Comparison of ENCODE assay signal across 28 cellular contexts in the genomic region with DNA sequence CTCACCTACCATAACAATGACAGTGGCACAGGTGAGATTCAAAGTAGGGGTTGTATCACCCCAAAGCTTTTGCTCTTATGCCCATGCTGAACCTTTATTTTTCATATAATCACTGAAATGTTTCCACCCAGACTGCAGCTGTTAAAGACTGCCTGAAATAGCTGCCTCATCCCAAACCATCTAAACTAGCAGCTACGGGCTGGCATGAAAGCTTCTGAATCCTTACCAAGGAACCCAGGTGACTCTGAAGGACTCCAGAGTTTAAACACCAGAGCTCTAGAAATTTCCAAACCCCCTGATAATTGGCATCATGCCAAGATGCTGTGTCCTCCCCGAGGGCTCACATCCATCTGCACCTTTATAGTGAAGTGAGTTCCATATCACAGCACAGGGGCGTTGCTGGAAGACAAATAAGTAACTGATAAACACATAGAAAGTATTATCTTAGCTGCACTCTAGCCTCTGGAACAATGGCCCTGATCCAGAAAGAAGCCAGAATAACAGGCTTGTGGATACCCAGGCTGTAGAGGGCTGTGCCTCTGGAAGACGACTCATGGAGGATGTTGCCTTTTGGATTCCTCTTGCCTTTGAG.
A peak's percentile ranks its signal among the peaks of the same experiment; 100 is the strongest.
DNase-seq lines count a peak whose midpoint lies in the region; ATAC-seq, FAIRE-seq and TF ChIP-seq lines count a peak whose summit lies in the region.
"Had no signal": no experiment of that assay in that cellular context is flagged by ENCODE, and none has a peak within 500 bp of the region (broad histone marks: within the 10 kb centered on the region; RNA-seq: fewer than 3 reads in every experiment).

No MANE protein-coding gene starts in this region.

- FAIRE-seq in K562 (lab: Jason Lieb, UNC) = no peak
- FAIRE-seq: A549, D721Med, GM12878 had no signal

- H3K4me1 ChIP-seq in heart left ventricle = peaks cover 0 to 7% (median 0%) of the 10 kb centered on the region in 12 donors
- no peaks in the 10 kb centered on the region for H3K4me1 ChIP-seq in K562 (replicated peaks in 1 of 2; ENCODE audit: control insufficient read depth in 2 of 2, insufficient read depth in 2 of 2, low read length in 2 of 2)
- no peaks in the 10 kb centered on the region for H3K4me1 ChIP-seq in mucosa of descending colon (ENCODE audit: low read depth)
- H3K4me1 ChIP-seq: A549 had no signal

- H3K9me3 Mint-ChIP-seq in activated T-cell treated with anti-CD3 and anti-CD28 coated beads, Interleukin-2, amount 50 U/mL, for 72 hours = no peaks in the 10 kb centered on the region
- H3K9me3 Mint-ChIP-seq: CD4-positive, alpha-beta T cell; IgD-negative memory B cell had no signal

- peak in 1 of 5 donors; percentile 7 for DNase-seq in heart left ventricle
- no peak for DNase-seq in Right ventricle myocardium inferior (ENCODE audit: missing footprints)
- peak; percentile 4 for DNase-seq in NCI-H2227 (lab: John Stamatoyannopoulos, UW; ENCODE audit: unreplicated experiment)
- DNase-seq in K562 (ENCODE audit: extremely low read depth in 1 of 4, low spot score in 3 of 4) = no peak
- DNase-seq in myocyte (ENCODE audit: low read depth) = peak; percentile 13
- DNase-seq in mucosa of descending colon = no peak
- no peak for DNase-seq in activated T-cell treated with anti-CD3 and anti-CD28 coated beads, Interleukin-2, amount 50 U/mL, for 72 hours
- DNase-seq: AML-193; CD4-positive, alpha-beta T cell; DMS53; GDM1; NCI-H1048; NCI-H1694; NCI-H2029 treated with DMSO at 0.1 percent for 48 hours; NCI-H2171; NCI-H446 treated with DMSO at 0.1 percent for 48 hours; NCI-H526; SIG-M5; SW 1271 had no signal

- POLR2A ChIA-PET in K562 (lab: Yijun Ruan, JAX) = no interaction called here

- H3K4me3 Mint-ChIP-seq in activated T-cell treated with anti-CD3 and anti-CD28 coated beads, Interleukin-2, amount 50 U/mL, for 72 hours = no peak overlapping the region
- H3K4me3 Mint-ChIP-seq: CD4-positive, alpha-beta T cell; IgD-negative memory B cell had no signal

- TF ChIP-seq CTCF in heart left ventricle (IDR thresholded peaks at IDR 0.05) (no peak), K562 (IDR thresholded peaks at IDR 0.05 in 2 of 3, conservative IDR thresholded peaks at IDR 0.05 in 1 of 3; ENCODE audit: insufficient read depth in 2 of 3, low read depth in 1 of 3, low read length in 3 of 3) (no peak), mucosa of descending colon (IDR thresholded peaks at IDR 0.05) (no peak)

- H4K20me1 ChIP-seq in K562 (replicated peaks; ENCODE audit: control insufficient read depth, insufficient read depth, low read length) = no peaks in the 10 kb centered on the region
- H4K20me1 ChIP-seq: BLaER1 treated with 17β-estradiol and CSF1 and Interleukin-3, amounts not matched to agents 10 nM and 100 nM had no signal

- no peaks in the 10 kb centered on the region for H3K36me3 Mint-ChIP-seq in activated T-cell treated with anti-CD3 and anti-CD28 coated beads, Interleukin-2, amount 50 U/mL, for 72 hours (ENCODE audit: insufficient read depth in 2 of 2)
- H3K36me3 Mint-ChIP-seq: IgD-negative memory B cell had no signal

- intact Hi-C loops in heart left ventricle (cut with DNase I) (loop anchor here in 1 of 10 donors (10.0 kb wide), 1 partner anchor 588 kb away; no protein-coding TSS in a partner anchor), Right ventricle myocardium inferior (cut with DNase I) (no loop called here), K562 (cut with micrococcal nuclease) (no loop called here), mucosa of descending colon (cut with DNase I, micrococcal nuclease) (no loop called here)

- no peak for TF ChIP-seq POLR2A in heart left ventricle (IDR thresholded peaks at IDR 0.05)
- TF ChIP-seq POLR2A in K562 (conservative IDR thresholded peaks at IDR 0.05) = no peak

- BruUV-seq in K562 (replicated peaks; lab: Mats Ljungman, UMichigan) = no TSS peak

- ATAC-seq in heart left ventricle = peak; percentile 32 to 88 (median 74)
- no peak for ATAC-seq in Right ventricle myocardium inferior
- ATAC-seq in K562 = no peak
- no peak for ATAC-seq in mucosa of descending colon
- ATAC-seq in activated T-cell treated with anti-CD3 and anti-CD28 coated beads, Interleukin-2, amount 50 U/mL, for 72 hours (replicated peaks in 1 of 2) = no peak
- ATAC-seq: A549, GM12878, HCT116, Panc1 had no signal

- H3K4me2 ChIP-seq in K562 (ENCODE audit: insufficient read depth, low read length) = no peak overlapping the region
- H3K4me2 ChIP-seq: A549; BLaER1 treated with 17β-estradiol and CSF1 and Interleukin-3, amounts not matched to agents 10 nM and 100 nM had no signal

- in situ Hi-C loops in K562 (cut with MboI) = no loop called here

- H2AFZ ChIP-seq in K562 (ENCODE audit: low read depth, low read length) = no peak overlapping the region

- CTCF ChIA-PET in K562 (lab: Yijun Ruan, JAX; ENCODE audit: low intra/inter-chr PET ratio) = no interaction called here

- H3K9me3 ChIP-seq in heart left ventricle = no peaks in the 10 kb centered on the region
- H3K9me3 ChIP-seq in K562 (replicated peaks; ENCODE audit: control insufficient read depth, insufficient read depth, low read depth, low read length) = no peaks in the 10 kb centered on the region
- no peaks in the 10 kb centered on the region for H3K9me3 ChIP-seq in mucosa of descending colon
- H3K9me3 ChIP-seq: A549; BLaER1 treated with 17β-estradiol and CSF1 and Interleukin-3, amounts not matched to agents 10 nM and 100 nM had no signal

- H3K27me3 ChIP-seq in heart left ventricle = peaks cover 0 to 11% (median 0%) of the 10 kb centered on the region in 9 donors
- H3K27me3 ChIP-seq in K562 (ENCODE audit: control insufficient read depth in 2 of 2, insufficient read depth in 2 of 2, low read length in 2 of 2) = no peaks in the 10 kb centered on the region
- H3K27me3 ChIP-seq: BLaER1 treated with 17β-estradiol and CSF1 and Interleukin-3, amounts not matched to agents 10 nM and 100 nM had no signal

- WGBS in heart left ventricle, 4 donors = 26 to 44% (median 35%) methylated on average over 4 of the region's 4 CpGs
- 0% methylated on average over 3 of the region's 4 CpGs for WGBS in K562 (ENCODE audit: insufficient coverage, low coverage, missing lambda C conversion rate)

- H3K79me2 ChIP-seq in K562 (ENCODE audit: control insufficient read depth, insufficient read depth, low read length) = no peaks in the 10 kb centered on the region

- no peak for TF ChIP-seq RAD21 in K562 (CRISPR knock-in tag; conservative IDR thresholded peaks at IDR 0.05 in 1 of 2, IDR thresholded peaks at IDR 0.05 in 1 of 2)

- H3K27me3 Mint-ChIP-seq in activated T-cell treated with anti-CD3 and anti-CD28 coated beads, Interleukin-2, amount 50 U/mL, for 72 hours (ENCODE audit: low read depth) = peaks cover 13% of the 10 kb centered on the region
- H3K27me3 Mint-ChIP-seq: IgD-negative memory B cell had no signal

- no peaks in the 10 kb centered on the region for H3K36me3 ChIP-seq in heart left ventricle
- no peaks in the 10 kb centered on the region for H3K36me3 ChIP-seq in K562 (ENCODE audit: control insufficient read depth, insufficient read depth, low read length)
- H3K36me3 ChIP-seq in mucosa of descending colon (ENCODE audit: low read depth) = no peaks in the 10 kb centered on the region
- H3K36me3 ChIP-seq: BLaER1 treated with 17β-estradiol and CSF1 and Interleukin-3, amounts not matched to agents 10 nM and 100 nM had no signal

- no peak overlapping the region for H3K27ac ChIP-seq in heart left ventricle
- H3K27ac ChIP-seq in K562 (ENCODE audit: extremely low read depth, low read depth, low read length) = no peak overlapping the region
- H3K27ac ChIP-seq: A549; BLaER1 treated with 17β-estradiol and CSF1 and Interleukin-3, amounts not matched to agents 10 nM and 100 nM; RWPE1; SK-N-MC had no signal

- H3K4me3 ChIP-seq in heart left ventricle (no peak overlapping the region), K562 (no peak overlapping the region), mucosa of descending colon (no peak overlapping the region)
- H3K4me3 ChIP-seq: A549; BLaER1 treated with 17β-estradiol and CSF1 and Interleukin-3, amounts not matched to agents 10 nM and 100 nM; GM12878; SK-N-MC had no signal

- no peak overlapping the region for H3K9ac ChIP-seq in K562 (ENCODE audit: insufficient read depth in 1 of 2, low read depth in 2 of 2, low read length in 2 of 2)
- H3K9ac ChIP-seq: BLaER1 treated with 17β-estradiol and CSF1 and Interleukin-3, amounts not matched to agents 10 nM and 100 nM had no signal

- H3K9me1 ChIP-seq in K562 (ENCODE audit: control insufficient read depth, insufficient read depth, low read length) = no peaks in the 10 kb centered on the region

- H3K27ac Mint-ChIP-seq in activated T-cell treated with anti-CD3 and anti-CD28 coated beads, Interleukin-2, amount 50 U/mL, for 72 hours = no peak overlapping the region
- H3K27ac Mint-ChIP-seq: CD4-positive, alpha-beta T cell; IgD-negative memory B cell had no signal

- no peak for TF ChIP-seq EP300 in K562 (IDR thresholded peaks at IDR 0.05; ENCODE audit: low read length)

- no peaks in the 10 kb centered on the region for H3K4me1 Mint-ChIP-seq in activated T-cell treated with anti-CD3 and anti-CD28 coated beads, Interleukin-2, amount 50 U/mL, for 72 hours (ENCODE audit: low read depth)
- H3K4me1 Mint-ChIP-seq: IgD-negative memory B cell had no signal

TF ChIP-seq in K562, 482 proteins besides CTCF, POLR2A, EP300 and RAD21 (continues in another document):
- TF ChIP-seq KLF6 (CRISPR knock-in tag; IDR thresholded peaks at IDR 0.05; ENCODE audit: borderline replicate concordance) = no peak
- peak; percentile 86 for TF ChIP-seq NFIC (IDR thresholded peaks at IDR 0.05)
- no peak for TF ChIP-seq CXXC5 (CRISPR knock-in tag; IDR thresholded peaks at IDR 0.05)
- no peak for TF ChIP-seq PBX2 (CRISPR knock-in tag; IDR thresholded peaks at IDR 0.05; ENCODE audit: low read depth)
- TF ChIP-seq PBX2 (tag; conservative IDR thresholded peaks at IDR 0.05; ENCODE audit: low read depth) = no peak
- no peak for TF ChIP-seq RNF2 (IDR thresholded peaks at IDR 0.05)

Comparison
In these comparisons a context has a peak if more than half of its experiments do, and no peak if none do; other contexts are left out.
1. ATAC-seq: peak in heart left ventricle (4 of 4); none in Right ventricle myocardium inferior (single experiment), K562 (single experiment), mucosa of descending colon (single experiment) and activated T-cell treated with anti-CD3 and anti-CD28 coated beads, Interleukin-2, amount 50 U/mL, for 72 hours (0 of 2).
2. DNase-seq: peak in NCI-H2227 (single experiment) and myocyte (single experiment); none in Right ventricle myocardium inferior (single experiment), K562 (0 of 4), mucosa of descending colon (0 of 3) and activated T-cell treated with anti-CD3 and anti-CD28 coated beads, Interleukin-2, amount 50 U/mL, for 72 hours (0 of 2).